Comparison of ENCODE assay signal across 8 cellular contexts in genomic region chr19:51690359-51691121, GRCh38. TPM values are rescaled to one million over a fixed set of nuclear protein-coding genes. Genes with fewer than 3 reads are reported as not detected.
A peak's percentile ranks its signal among the peaks of the same experiment; 100 is the strongest.
DNase-seq lines count a peak whose midpoint lies in the region; ATAC-seq and TF ChIP-seq lines count a peak whose summit lies in the region.

No MANE protein-coding gene starts in this region.

- TF ChIP-seq CTCF in 22Rv1 (IDR thresholded peaks at IDR 0.05) (no peak), Panc1 (IDR thresholded peaks at IDR 0.05) (no peak), tibial nerve (IDR thresholded peaks at IDR 0.05) (no peak)

- H3K36me3 ChIP-seq in Panc1 (ENCODE audit: control insufficient read depth, insufficient read depth, low read length) (no peaks in the 10 kb centered on the region; the same call in 1 of the 2 replicates), neuron (ENCODE audit: insufficient read depth, low read length) (peaks cover 12% of the 10 kb centered on the region), tibial nerve (peaks cover 0 to 30% (median 0%) of the 10 kb centered on the region in 3 donors)

- no peaks in the 10 kb centered on the region for H3K36me3 Mint-ChIP-seq in activated naive CD4-positive, alpha-beta T cell treated with anti-CD3 and anti-CD28 coated beads, Interleukin-2, amount 50 U/mL, for 24 hours

- no peak overlapping the region for H2AFZ ChIP-seq in neuron (ENCODE audit: low read depth, low read length)

- TF ChIP-seq EP300 in tibial nerve (IDR thresholded peaks at IDR 0.05): peak; percentile 66 to 81

- H3K27ac ChIP-seq in 22Rv1 (peak overlapping the region; percentile 79), Panc1 (ENCODE audit: low read length) (peak overlapping the region; percentile 92), tibial nerve (peak overlapping the region; percentile 95 to 98 (median 96))

- H3K4me1 ChIP-seq in Panc1 (ENCODE audit: control insufficient read depth, insufficient read depth, low read length): peaks cover 15% of the 10 kb centered on the region
- peaks cover 25% of the 10 kb centered on the region for H3K4me1 ChIP-seq in neuron (ENCODE audit: insufficient read depth, low read length)
- peaks cover 0 to 59% (median 27%) of the 10 kb centered on the region in 4 donors for H3K4me1 ChIP-seq in tibial nerve

- ATAC-seq in Panc1: peak; percentile 57; the same call in 1 of the 2 replicates
- no peak for ATAC-seq in HG02588 (IDR thresholded peaks at IDR 0.05; ENCODE audit: unreplicated experiment)

- H3K27ac Mint-ChIP-seq in activated naive CD4-positive, alpha-beta T cell treated with anti-CD3 and anti-CD28 coated beads, Interleukin-2, amount 50 U/mL, for 24 hours: peak overlapping the region; percentile 84

- H3K27me3 ChIP-seq in Panc1 (ENCODE audit: control insufficient read depth, insufficient read depth, low read length) (no peaks in the 10 kb centered on the region), neuron (ENCODE audit: insufficient read depth, low read length) (no peaks in the 10 kb centered on the region), tibial nerve (no peaks in the 10 kb centered on the region)

- no peaks in the 10 kb centered on the region for H3K9me3 ChIP-seq in Panc1 (ENCODE audit: control insufficient read depth, insufficient read depth, low read depth, low read length)
- H3K9me3 ChIP-seq in neuron (ENCODE audit: low read length): no peaks in the 10 kb centered on the region
- H3K9me3 ChIP-seq in tibial nerve: no peaks in the 10 kb centered on the region

- H3K27me3 Mint-ChIP-seq in activated naive CD4-positive, alpha-beta T cell treated with anti-CD3 and anti-CD28 coated beads, Interleukin-2, amount 50 U/mL, for 24 hours: no peaks in the 10 kb centered on the region

- H3K4me3 ChIP-seq in Panc1 (ENCODE audit: low read depth in 2 of 2, low read length in 2 of 2): peak overlapping the region; percentile 70 to 76
- peak overlapping the region; percentile 51 for H3K4me3 ChIP-seq in neuron (ENCODE audit: low read length)
- H3K4me3 ChIP-seq in tibial nerve: peak overlapping the region; percentile 68 to 99 (median 84)

- CTCF ChIA-PET in HEK293T (lab: Yijun Ruan, JAX): no interaction called here
- CTCF ChIA-PET in Panc1 (lab: Charles Lee): interaction anchor here (0.7 to 0.8 kb wide), 2 partner anchors 33 to 1676 kb away, joined by 3 to 4 read pairs; partner anchors contain the start of gene HAS1

- peak; percentile 24 to 44 for TF ChIP-seq POLR2A in tibial nerve (IDR thresholded peaks at IDR 0.05)

- peak overlapping the region; percentile 86 for H3K4me3 Mint-ChIP-seq in activated naive CD4-positive, alpha-beta T cell treated with anti-CD3 and anti-CD28 coated beads, Interleukin-2, amount 50 U/mL, for 24 hours

- peak; percentile 55 for DNase-seq in HEK293T (ENCODE audit: extremely low spot score)
- no peak for DNase-seq in Panc1 (ENCODE audit: low read depth, low spot score)
- peak; percentile 77 for DNase-seq in globus pallidus (ENCODE audit: low spot score)
- peak in 1 of 2 donors; percentile 48 for DNase-seq in tibial nerve (ENCODE audit: low spot score in 2 of 2)

- peaks cover 20% of the 10 kb centered on the region for H3K4me1 Mint-ChIP-seq in activated naive CD4-positive, alpha-beta T cell treated with anti-CD3 and anti-CD28 coated beads, Interleukin-2, amount 50 U/mL, for 24 hours

- intact Hi-C loops in Panc1 (cut with micrococcal nuclease; ENCODE audit: unreplicated experiment): no loop called here

- in situ Hi-C loops in Panc1 (cut with HindIII; ENCODE audit: low pct_unique_long_range_greater_than_20kb, low sequenced_read_pairs): no loop called here

- H3K9me3 Mint-ChIP-seq in activated naive CD4-positive, alpha-beta T cell treated with anti-CD3 and anti-CD28 coated beads, Interleukin-2, amount 50 U/mL, for 24 hours: no peaks in the 10 kb centered on the region

- BruUV-seq in Panc1 (replicated peaks; lab: Mats Ljungman, UMichigan): no TSS peak

- 0% methylated on average over 20 of the region's 25 CpGs for WGBS in tibial nerve, 2 donors

- POLR2A ChIA-PET in HEK293T (lab: Yijun Ruan, JAX) (interaction anchor here (4.1 kb wide), 1 partner anchor 12 kb away, joined by 31 read pairs; no protein-coding TSS in a partner anchor), Panc1 (lab: Charles Lee) (no interaction called here)

TF ChIP-seq in HEK293T, 16 proteins besides CTCF, POLR2A, EP300 and RAD21:
- TF ChIP-seq CTBP1 (IDR thresholded peaks at IDR 0.05; ENCODE audit: borderline replicate concordance) (no peak), HDGF (IDR thresholded peaks at IDR 0.05; ENCODE audit: borderline replicate concordance) (no peak), PKNOX1 (IDR thresholded peaks at IDR 0.05) (no peak), FOXA1 (IDR thresholded peaks at IDR 0.05) (no peak), TARDBP (IDR thresholded peaks at IDR 0.05) (no peak), ZNF384 (IDR thresholded peaks at IDR 0.05) (no peak), L3MBTL2 (conservative IDR thresholded peaks at IDR 0.05) (no peak), BHLHE40 (IDR thresholded peaks at IDR 0.05; ENCODE audit: borderline replicate concordance) (no peak), LEF1 (IDR thresholded peaks at IDR 0.05; ENCODE audit: borderline replicate concordance) (no peak), SP1 (IDR thresholded peaks at IDR 0.05) (no peak)

RNA-seq across cellular contexts. Expression of gene SPACA6, which starts 2.6 kb away (rescaled TPM):
- total RNA-seq in Panc1 (2021; ENCODE audit: unreplicated experiment): 14.3 TPM
- 5.8 TPM for polyA plus RNA-seq in Panc1 (2012; ENCODE audit: insufficient read length)
- total RNA-seq in tibial nerve: 10 to 100 TPM; 10.7 to 47.9 (median 34.0) TPM

RNA-seq across cellular contexts. Expression of gene HAS1, which starts 33.3 kb away (rescaled TPM):
- total RNA-seq in Panc1 (2021; ENCODE audit: unreplicated experiment) (not detected), tibial nerve (1 to 10 TPM in 1 of 4 donors, under 1 TPM in 1, not detected in 2; 0.44 to 3.3 TPM)
- polyA plus RNA-seq in Panc1 (2012; ENCODE audit: insufficient read length): not detected

RNA-seq across cellular contexts. Expression of gene SIGLEC14, which starts 43.9 kb away (rescaled TPM):
- total RNA-seq in Panc1 (2021; ENCODE audit: unreplicated experiment) (not detected), tibial nerve (1 to 10 TPM in 3 of 4 donors, not detected in 1; 1.9 to 6.3 (median 4.9) TPM)
- not detected for polyA plus RNA-seq in Panc1 (2012; ENCODE audit: insufficient read length)
